In the genomic region with DNA sequence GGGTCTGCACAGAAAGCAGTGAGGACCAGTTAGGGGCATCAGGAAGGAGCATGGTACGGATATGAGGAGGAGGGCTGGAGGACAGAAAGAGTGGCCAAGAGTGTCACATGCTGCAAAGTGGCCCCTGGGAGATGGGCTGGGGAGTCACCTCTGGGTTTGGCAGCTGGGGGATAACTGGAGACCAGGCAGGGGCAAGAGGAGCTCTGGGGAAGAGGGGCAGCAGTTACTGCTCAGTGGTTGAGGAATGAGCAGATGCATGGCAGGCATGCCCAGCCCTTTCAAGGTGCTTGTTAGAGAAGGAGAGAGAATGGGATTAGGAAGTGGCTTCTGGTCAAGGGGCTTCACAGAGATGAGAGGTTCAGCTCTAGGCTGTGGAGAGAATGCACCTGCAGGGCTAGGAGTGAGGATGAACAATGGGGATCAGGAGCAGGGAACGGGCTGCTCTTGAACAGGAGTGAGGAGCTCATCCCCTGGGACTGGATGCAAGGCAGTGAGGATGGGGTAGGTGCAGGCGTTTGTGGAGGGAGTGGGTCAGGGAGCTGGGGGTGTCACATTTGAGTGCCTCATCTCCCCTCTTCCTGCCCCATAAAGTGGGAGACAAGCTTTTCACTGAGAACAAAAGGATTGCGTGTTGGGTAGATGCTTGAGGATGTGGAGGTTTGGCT, we compare ENCODE assay signal across 22 cellular contexts.
DNase-seq lines count a peak whose midpoint lies in the region; ATAC-seq and TF ChIP-seq lines count a peak whose summit lies in the region.
"Had no signal": no experiment of that assay in that cellular context is flagged by ENCODE, and none has a peak within 500 bp of the region (broad histone marks: within the 10 kb centered on the region; RNA-seq: fewer than 3 reads in every experiment).

No MANE protein-coding gene starts in this region.

- H3K79me2 ChIP-seq in SK-N-SH (ENCODE audit: insufficient read depth), result no peaks in the 10 kb centered on the region

- H3K27me3 Mint-ChIP-seq in endodermal cell (ENCODE audit: insufficient read depth) (no peaks in the 10 kb centered on the region), osteocyte (ENCODE audit: unreplicated experiment) (no peaks in the 10 kb centered on the region)

- H3K4me1 ChIP-seq in SK-N-SH (ENCODE audit: control insufficient read depth in 1 of 2, insufficient read depth in 2 of 2, low read depth in 1 of 2, low read length in 1 of 2) (peaks cover 0 to 2% of the 10 kb centered on the region in 2 experiments; a peak in 1 of 4 replicates), endodermal cell (ENCODE audit: control insufficient read depth, insufficient read depth, low read length) (no peaks in the 10 kb centered on the region)

- H3K36me3 Mint-ChIP-seq in endodermal cell (ENCODE audit: low read depth) (no peaks in the 10 kb centered on the region), osteocyte (ENCODE audit: unreplicated experiment) (no peaks in the 10 kb centered on the region)
- H3K36me3 Mint-ChIP-seq: CD8-positive, alpha-beta T cell had no signal

- H3K9me3 Mint-ChIP-seq in endodermal cell, result no peaks in the 10 kb centered on the region
- H3K9me3 Mint-ChIP-seq in osteocyte (ENCODE audit: unreplicated experiment), result no peaks in the 10 kb centered on the region
- H3K9me3 Mint-ChIP-seq: CD8-positive, alpha-beta T cell; GM23338 had no signal

- H3K4me2 ChIP-seq in SK-N-SH, result no peak overlapping the region
- H3K4me2 ChIP-seq: GM23338 had no signal

- H3F3A ChIP-seq in SK-N-SH (replicated peaks; ENCODE audit: insufficient read depth), result no peaks in the 10 kb centered on the region

- H3K27me3 ChIP-seq in SK-N-SH (ENCODE audit: insufficient read depth) (no peaks in the 10 kb centered on the region), endodermal cell (ENCODE audit: control insufficient read depth, insufficient read depth, low read length, poor library complexity, severe bottlenecking) (peaks cover 6% of the 10 kb centered on the region)

- no peak for ATAC-seq in SK-N-SH treated with all-trans-retinoic acid at 6 μM for 48 hours
- ATAC-seq in HG03457 (IDR thresholded peaks at IDR 0.05; ENCODE audit: unreplicated experiment), result no peak
- ATAC-seq: CD8-positive, alpha-beta T cell; GM12878; GM23338; K562 had no signal

- no peak for TF ChIP-seq RAD21 in SK-N-SH (IDR thresholded peaks at IDR 0.05; ENCODE audit: low read length)

- no peaks in the 10 kb centered on the region for H4K20me1 ChIP-seq in SK-N-SH (ENCODE audit: insufficient read depth)

- H3K4me3 ChIP-seq in SK-N-SH (ENCODE audit: low read depth in 2 of 2, low read length in 1 of 2) (no peak overlapping the region), endodermal cell (ENCODE audit: low read length) (no peak overlapping the region)
- H3K4me3 ChIP-seq: GM12878, GM23338, K562 had no signal

- WGBS in SK-N-SH (ENCODE audit: low lambda C conversion rate), result 18% methylated on average over 4 of the region's 4 CpGs
- 63 to 100% methylated on average over 2 to 4 of the region's 4 CpGs for WGBS in endodermal cell (ENCODE audit: insufficient coverage in 1 of 2, insufficient read length in 1 of 2), 2 experiments

- H2AFZ ChIP-seq in SK-N-SH (ENCODE audit: low read depth), result no peak overlapping the region
- H2AFZ ChIP-seq: GM23338 had no signal

- H3K4me3 Mint-ChIP-seq in endodermal cell (no peak overlapping the region), osteocyte (ENCODE audit: unreplicated experiment) (no peak overlapping the region)
- H3K4me3 Mint-ChIP-seq: CD8-positive, alpha-beta T cell; GM23338 had no signal

- H3K9ac ChIP-seq in SK-N-SH (no peak overlapping the region), endodermal cell (ENCODE audit: extremely low read depth, low read length, poor library complexity, severe bottlenecking) (no peak overlapping the region)

- CTCF ChIA-PET in SK-N-SH (lab: Yijun Ruan, JAX), result no interaction called here

- TF ChIP-seq CTCF in SK-N-SH (IDR thresholded peaks at IDR 0.05) (no peak), endodermal cell (conservative IDR thresholded peaks at IDR 0.05) (no peak), osteocyte (IDR thresholded peaks at IDR 0.05) (no peak)

- no peak for TF ChIP-seq EP300 in SK-N-SH (IDR thresholded peaks at IDR 0.05; ENCODE audit: borderline replicate concordance in 1 of 2, low read depth in 1 of 2, low read length in 1 of 2)

- no peak overlapping the region for H3K27ac Mint-ChIP-seq in endodermal cell
- no peak overlapping the region for H3K27ac Mint-ChIP-seq in osteocyte (ENCODE audit: unreplicated experiment)
- H3K27ac Mint-ChIP-seq: CD8-positive, alpha-beta T cell; GM23338 had no signal

- POLR2A ChIA-PET in SK-N-SH (lab: Yijun Ruan, JAX), result no interaction called here

- no peaks in the 10 kb centered on the region for H3K36me3 ChIP-seq in SK-N-SH (replicated peaks in 1 of 2; ENCODE audit: control insufficient read depth in 1 of 2, insufficient read depth in 2 of 2, low read length in 1 of 2)
- no peaks in the 10 kb centered on the region for H3K36me3 ChIP-seq in endodermal cell (ENCODE audit: control insufficient read depth, insufficient read depth, low read length)

- H3K27ac ChIP-seq in SK-N-SH (ENCODE audit: low read depth in 2 of 2, low read length in 1 of 2) (no peak overlapping the region), endodermal cell (ENCODE audit: low read depth, low read length) (no peak overlapping the region)

- no peaks in the 10 kb centered on the region for H3K9me3 ChIP-seq in SK-N-SH
- H3K9me3 ChIP-seq in endodermal cell (ENCODE audit: control insufficient read depth, low read length), result no peaks in the 10 kb centered on the region

- H3K4me1 Mint-ChIP-seq in endodermal cell (no peaks in the 10 kb centered on the region), osteocyte (ENCODE audit: unreplicated experiment) (no peaks in the 10 kb centered on the region)

- H3K9me2 ChIP-seq in SK-N-SH, result no peaks in the 10 kb centered on the region

- peak; percentile 3 for DNase-seq in SK-N-SH
- peak; percentile 3 for DNase-seq in D341Med (ENCODE audit: low spot score)
- DNase-seq in endodermal cell, result peak; percentile 17
- peak; percentile 51 for DNase-seq in osteocyte (ENCODE audit: extremely low spot score, unreplicated experiment)
- no peak for DNase-seq in T-helper 1 cell
- DNase-seq in NCI-H2196 treated with DMSO at 0.1 percent for 48 hours (lab: John Stamatoyannopoulos, UW; ENCODE audit: unreplicated experiment), result no peak
- DNase-seq: 8988T, DND-41, GDM1, MV-4-11, NCI-H1417, NCI-H187 treated with DMSO at 0.1 percent for 48 hours, NCI-H2171, NCI-H446 treated with DMSO at 0.1 percent for 48 hours, OCI-M1, RPMI8226 had no signal

TF ChIP-seq in SK-N-SH, 30 proteins besides CTCF, POLR2A, EP300 and RAD21:
- TF ChIP-seq FOXJ3 (CRISPR knock-in tag; IDR thresholded peaks at IDR 0.05) (no peak), TEAD4 (IDR thresholded peaks at IDR 0.05; ENCODE audit: borderline replicate concordance, insufficient read depth) (no peak), ELF1 (IDR thresholded peaks at IDR 0.05) (no peak)
- TF ChIP-seq, protein P1, sequence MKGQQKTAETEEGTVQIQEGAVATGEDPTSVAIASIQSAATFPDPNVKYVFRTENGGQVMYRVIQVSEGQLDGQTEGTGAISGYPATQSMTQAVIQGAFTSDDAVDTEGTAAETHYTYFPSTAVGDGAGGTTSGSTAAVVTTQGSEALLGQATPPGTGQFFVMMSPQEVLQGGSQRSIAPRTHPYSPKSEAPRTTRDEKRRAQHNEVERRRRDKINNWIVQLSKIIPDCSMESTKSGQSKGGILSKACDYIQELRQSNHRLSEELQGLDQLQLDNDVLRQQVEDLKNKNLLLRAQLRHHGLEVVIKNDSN (IDR thresholded peaks at IDR 0.05; ENCODE audit: borderline replicate concordance, low read depth), result no peak
TF ChIP-seq in SK-N-SH: peak in this region for 0.

TF ChIP-seq in SK-N-SH treated with all-trans-retinoic acid at 6 μM for 48 hours, 23 proteins besides CTCF, POLR2A, EP300 and RAD21 (continues in another document):
- TF ChIP-seq PPARA (CRISPR knock-in tag; IDR thresholded peaks at IDR 0.05; ENCODE audit: borderline replicate concordance) (no peak), RARB (CRISPR knock-in tag; IDR thresholded peaks at IDR 0.05) (no peak), ESRRG (CRISPR knock-in tag; IDR thresholded peaks at IDR 0.05) (no peak), TOX (CRISPR knock-in tag; IDR thresholded peaks at IDR 0.05; ENCODE audit: borderline replicate concordance) (no peak), OSR1 (CRISPR knock-in tag; IDR thresholded peaks at IDR 0.05) (no peak)
- TF ChIP-seq, protein P2, sequence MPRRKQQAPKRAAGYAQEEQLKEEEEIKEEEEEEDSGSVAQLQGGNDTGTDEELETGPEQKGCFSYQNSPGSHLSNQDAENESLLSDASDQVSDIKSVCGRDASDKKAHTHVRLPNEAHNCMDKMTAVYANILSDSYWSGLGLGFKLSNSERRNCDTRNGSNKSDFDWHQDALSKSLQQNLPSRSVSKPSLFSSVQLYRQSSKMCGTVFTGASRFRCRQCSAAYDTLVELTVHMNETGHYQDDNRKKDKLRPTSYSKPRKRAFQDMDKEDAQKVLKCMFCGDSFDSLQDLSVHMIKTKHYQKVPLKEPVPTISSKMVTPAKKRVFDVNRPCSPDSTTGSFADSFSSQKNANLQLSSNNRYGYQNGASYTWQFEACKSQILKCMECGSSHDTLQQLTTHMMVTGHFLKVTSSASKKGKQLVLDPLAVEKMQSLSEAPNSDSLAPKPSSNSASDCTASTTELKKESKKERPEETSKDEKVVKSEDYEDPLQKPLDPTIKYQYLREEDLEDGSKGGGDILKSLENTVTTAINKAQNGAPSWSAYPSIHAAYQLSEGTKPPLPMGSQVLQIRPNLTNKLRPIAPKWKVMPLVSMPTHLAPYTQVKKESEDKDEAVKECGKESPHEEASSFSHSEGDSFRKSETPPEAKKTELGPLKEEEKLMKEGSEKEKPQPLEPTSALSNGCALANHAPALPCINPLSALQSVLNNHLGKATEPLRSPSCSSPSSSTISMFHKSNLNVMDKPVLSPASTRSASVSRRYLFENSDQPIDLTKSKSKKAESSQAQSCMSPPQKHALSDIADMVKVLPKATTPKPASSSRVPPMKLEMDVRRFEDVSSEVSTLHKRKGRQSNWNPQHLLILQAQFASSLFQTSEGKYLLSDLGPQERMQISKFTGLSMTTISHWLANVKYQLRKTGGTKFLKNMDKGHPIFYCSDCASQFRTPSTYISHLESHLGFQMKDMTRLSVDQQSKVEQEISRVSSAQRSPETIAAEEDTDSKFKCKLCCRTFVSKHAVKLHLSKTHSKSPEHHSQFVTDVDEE (CRISPR knock-in tag; IDR thresholded peaks at IDR 0.05), result no peak
- TF ChIP-seq, protein P3, sequence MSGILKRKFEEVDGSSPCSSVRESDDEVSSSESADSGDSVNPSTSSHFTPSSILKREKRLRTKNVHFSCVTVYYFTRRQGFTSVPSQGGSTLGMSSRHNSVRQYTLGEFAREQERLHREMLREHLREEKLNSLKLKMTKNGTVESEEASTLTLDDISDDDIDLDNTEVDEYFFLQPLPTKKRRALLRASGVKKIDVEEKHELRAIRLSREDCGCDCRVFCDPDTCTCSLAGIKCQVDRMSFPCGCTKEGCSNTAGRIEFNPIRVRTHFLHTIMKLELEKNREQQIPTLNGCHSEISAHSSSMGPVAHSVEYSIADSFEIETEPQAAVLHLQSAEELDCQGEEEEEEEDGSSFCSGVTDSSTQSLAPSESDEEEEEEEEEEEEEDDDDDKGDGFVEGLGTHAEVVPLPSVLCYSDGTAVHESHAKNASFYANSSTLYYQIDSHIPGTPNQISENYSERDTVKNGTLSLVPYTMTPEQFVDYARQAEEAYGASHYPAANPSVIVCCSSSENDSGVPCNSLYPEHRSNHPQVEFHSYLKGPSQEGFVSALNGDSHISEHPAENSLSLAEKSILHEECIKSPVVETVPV (CRISPR knock-in tag; IDR thresholded peaks at IDR 0.05), result no peak

Comparison
In these comparisons a context has a peak if more than half of its experiments do, and no peak if none do; other contexts are left out.
1. DNase-seq: peak in SK-N-SH (single experiment), D341Med (single experiment), endodermal cell (single experiment) and osteocyte (single experiment); none in T-helper 1 cell (0 of 5) and NCI-H2196 treated with DMSO at 0.1 percent for 48 hours (single experiment).